Comparison of ENCODE assay signal across 18 cellular contexts in genomic region chr1:29081201-29081600, GRCh38.
"Had no signal": no experiment of that assay in that cellular context is flagged by ENCODE, and none has a peak within 500 bp of the region (broad histone marks: within the 10 kb centered on the region; RNA-seq: fewer than 3 reads in every experiment).

No MANE protein-coding gene starts in this region.

- H3K9me3 Mint-ChIP-seq: natural killer cell, neural crest cell had no signal

- ATAC-seq: heart left ventricle, mucosa of descending colon, natural killer cell, right cardiac atrium, upper lobe of right lung had no signal

- H3K4me3 Mint-ChIP-seq: natural killer cell, neural crest cell had no signal

- H3K4me1 Mint-ChIP-seq: natural killer cell, neural crest cell had no signal

- DNase-seq: colonic mucosa; dermis blood vessel endothelial cell; foreskin melanocyte; heart left ventricle; hippocampal formation; kidney glomerular epithelial cell; mammary epithelial cell; mucosa of descending colon; natural killer cell; posterior cingulate gyrus; right cardiac atrium; small intestine; stimulated activated CD4-positive, alpha-beta T cell treated with anti-CD3 and anti-CD28 coated beads, Interleukin-12 subunit alpha, Interleukin-12 subunit beta, amount 100 ng/mL, for 4 hours; stomach; substantia nigra; thyroid gland; upper lobe of right lung had no signal

- H3K36me3 Mint-ChIP-seq: natural killer cell had no signal
